In genomic region chr17:30520436-30520835, GRCh38 we compare ENCODE assay signal across 16 cellular contexts. TPM values are rescaled to one million over a fixed set of nuclear protein-coding genes. Genes with fewer than 3 reads are reported as not detected.
A peak's percentile ranks its signal among the peaks of the same experiment; 100 is the strongest.
DNase-seq lines count a peak whose midpoint lies in the region; ATAC-seq and TF ChIP-seq lines count a peak whose summit lies in the region.
"Had no signal": no experiment of that assay in that cellular context is flagged by ENCODE, and none has a peak within 500 bp of the region (broad histone marks: within the 10 kb centered on the region; RNA-seq: fewer than 3 reads in every experiment).

No MANE protein-coding gene starts in this region.

- POLR2A ChIA-PET in A673 (lab: Charles Lee; ENCODE audit: low non-redundant PET), result no interaction called here

- no peak for TF ChIP-seq CTCF in A673 (conservative IDR thresholded peaks at IDR 0.05; ENCODE audit: low read depth, low read length)
- no peak for TF ChIP-seq CTCF in cardiac fibroblast (IDR thresholded peaks at IDR 0.05; ENCODE audit: low read depth, low read length)

- intact Hi-C loops in A673 (cut with micrococcal nuclease; ENCODE audit: unreplicated experiment) (no loop called here), posterior vena cava (cut with DNase I) (no loop called here)

- peak; percentile 24 for DNase-seq in A673 (ENCODE audit: low spot score)
- DNase-seq in GM04504 (ENCODE audit: low read depth), result peak; percentile 62
- DNase-seq in cardiac fibroblast (ENCODE audit: low read depth in 2 of 2), result peak; percentile 74 to 82
- DNase-seq in epidermal melanocyte (ENCODE audit: insufficient read length, low spot score), result no peak
- DNase-seq in activated CD4-positive, CD25-positive, alpha-beta regulatory T cell treated with anti-CD3 and anti-CD28 coated beads, Interleukin-2, amount 50 U/mL, for 72 hours, result no peak
- DNase-seq in posterior vena cava (ENCODE audit: low spot score), result no peak
- DNase-seq: activated T-cell treated with anti-CD3 and anti-CD28 coated beads, Interleukin-2, amount 50 U/mL, for 1 hour; CD8-positive, alpha-beta T cell; cerebellar nuclear complex; glutamatergic neuron; H9; psoas muscle; upper lobe of left lung had no signal

- H3K27me3 ChIP-seq in A673 (replicated peaks; ENCODE audit: insufficient read depth, low read depth, low read length, poor library complexity) (no peaks in the 10 kb centered on the region), muscle layer of duodenum (ENCODE audit: low read depth, low read length) (no peaks in the 10 kb centered on the region)
- H3K27me3 ChIP-seq: upper lobe of left lung had no signal

- H3K4me1 ChIP-seq in A673 (ENCODE audit: insufficient read depth, low read length, poor library complexity, severe bottlenecking), result peaks cover 7% of the 10 kb centered on the region
- H3K4me1 ChIP-seq in muscle layer of duodenum (ENCODE audit: control insufficient read depth in 1 of 2, insufficient read depth in 2 of 2, low read length in 2 of 2), result peaks cover 0 to 9% of the 10 kb centered on the region in 2 donors
- H3K4me1 ChIP-seq: upper lobe of left lung had no signal

- CTCF ChIA-PET in A673 (lab: Charles Lee), result interaction anchor here (0.7 to 1.2 kb wide), 2 partner anchors 43 to 45 kb away, joined by 3 to 9 read pairs; partner anchors contain the start of gene GOSR1

- H3K36me3 ChIP-seq in A673 (ENCODE audit: insufficient read depth, low read length, poor library complexity, severe bottlenecking), result peaks cover 23% of the 10 kb centered on the region
- peaks cover 23 to 27% of the 10 kb centered on the region in 2 donors for H3K36me3 ChIP-seq in muscle layer of duodenum (ENCODE audit: control insufficient read depth in 1 of 2, insufficient read depth in 2 of 2, low read length in 2 of 2)

- H3K9me3 ChIP-seq in A673 (ENCODE audit: low read depth, low read length, poor library complexity, severe bottlenecking) (no peaks in the 10 kb centered on the region), muscle layer of duodenum (ENCODE audit: control insufficient read depth in 1 of 2, low read length in 2 of 2) (no peaks in the 10 kb centered on the region)
- H3K9me3 ChIP-seq: psoas muscle, upper lobe of left lung had no signal

- no peak overlapping the region for H3K4me3 ChIP-seq in A673 (ENCODE audit: low read depth, low read length, poor library complexity, severe bottlenecking)
- no peak overlapping the region for H3K4me3 ChIP-seq in cardiac fibroblast (replicated peaks in 1 of 2; ENCODE audit: low read depth in 2 of 2, low read length in 2 of 2)
- no peak overlapping the region for H3K4me3 ChIP-seq in muscle layer of duodenum (ENCODE audit: low read depth in 1 of 2, low read length in 2 of 2)
- H3K4me3 ChIP-seq: psoas muscle, upper lobe of left lung had no signal

- ATAC-seq in GM19455 (IDR thresholded peaks at IDR 0.05; ENCODE audit: unreplicated experiment), result no peak
- ATAC-seq: CD8-positive, alpha-beta T cell; Panc1; psoas muscle had no signal

- no TSS peak for BruUV-seq in A673 (replicated peaks; lab: Mats Ljungman, UMichigan)

- H3K27ac ChIP-seq in A673 (ENCODE audit: low read depth, low read length, poor library complexity, severe bottlenecking) (no peak overlapping the region), muscle layer of duodenum (ENCODE audit: low read length) (peak overlapping the region; percentile 55)
- H3K27ac ChIP-seq: psoas muscle, upper lobe of left lung had no signal

RNA-seq across cellular contexts. Expression of gene GOSR1, which starts 43.2 kb away (rescaled TPM):
- 61.2 and 69.1 TPM in 2 replicates for total RNA-seq in A673 (2021)
- total RNA-seq in posterior vena cava, result 10 to 100 TPM; 40.1 to 43.7 TPM

Comparison
In these comparisons a context has a peak if more than half of its experiments do, and no peak if none do; other contexts are left out.
1. DNase-seq: peak in A673 (single experiment), GM04504 (single experiment) and cardiac fibroblast (2 of 2); none in epidermal melanocyte (single experiment), activated CD4-positive, CD25-positive, alpha-beta regulatory T cell treated with anti-CD3 and anti-CD28 coated beads, Interleukin-2, amount 50 U/mL, for 72 hours (single experiment) and posterior vena cava (single experiment).